In the genomic region with DNA sequence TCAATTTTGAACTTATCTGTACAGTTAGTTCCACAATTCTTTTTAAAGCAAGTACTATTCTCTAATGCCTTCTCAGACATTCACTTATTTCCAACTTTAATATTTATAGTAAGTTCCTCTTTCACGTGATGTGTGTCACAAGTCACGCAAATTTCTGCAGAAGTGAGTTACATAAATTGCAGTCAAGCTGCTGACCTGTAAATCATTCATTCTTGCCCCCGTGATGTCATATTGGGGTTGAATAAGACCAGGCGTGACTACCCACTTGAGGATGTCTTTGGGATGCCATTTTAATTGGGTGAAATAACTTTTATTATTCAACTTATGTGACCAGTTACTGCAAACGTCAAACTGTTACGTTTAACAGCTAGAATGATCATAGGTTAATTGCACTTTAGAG, we compare ENCODE assay signal across 1 cellular context.
TF ChIP-seq lines count a peak whose summit lies in the region.

No MANE protein-coding gene starts in this region.

TF ChIP-seq in GM12878, 131 proteins besides CTCF, POLR2A, EP300 and RAD21 (continued from another document):
- TF ChIP-seq, protein P1, sequence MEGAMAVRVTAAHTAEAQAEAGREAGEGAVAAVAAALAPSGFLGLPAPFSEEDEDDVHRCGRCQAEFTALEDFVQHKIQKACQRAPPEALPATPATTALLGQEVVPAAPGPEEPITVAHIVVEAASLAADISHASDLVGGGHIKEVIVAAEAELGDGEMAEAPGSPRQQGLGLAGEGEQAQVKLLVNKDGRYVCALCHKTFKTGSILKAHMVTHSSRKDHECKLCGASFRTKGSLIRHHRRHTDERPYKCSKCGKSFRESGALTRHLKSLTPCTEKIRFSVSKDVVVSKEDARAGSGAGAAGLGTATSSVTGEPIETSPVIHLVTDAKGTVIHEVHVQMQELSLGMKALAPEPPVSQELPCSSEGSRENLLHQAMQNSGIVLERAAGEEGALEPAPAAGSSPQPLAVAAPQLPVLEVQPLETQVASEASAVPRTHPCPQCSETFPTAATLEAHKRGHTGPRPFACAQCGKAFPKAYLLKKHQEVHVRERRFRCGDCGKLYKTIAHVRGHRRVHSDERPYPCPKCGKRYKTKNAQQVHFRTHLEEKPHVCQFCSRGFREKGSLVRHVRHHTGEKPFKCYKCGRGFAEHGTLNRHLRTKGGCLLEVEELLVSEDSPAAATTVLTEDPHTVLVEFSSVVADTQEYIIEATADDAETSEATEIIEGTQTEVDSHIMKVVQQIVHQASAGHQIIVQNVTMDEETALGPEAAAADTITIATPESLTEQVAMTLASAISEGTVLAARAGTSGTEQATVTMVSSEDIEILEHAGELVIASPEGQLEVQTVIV (IDR thresholded peaks at IDR 0.05; ENCODE audit: borderline replicate concordance, partially characterized antibody), result no peak
- no peak for TF ChIP-seq NBN (IDR thresholded peaks at IDR 0.05)
- TF ChIP-seq TCF7 (IDR thresholded peaks at IDR 0.05; ENCODE audit: borderline replicate concordance), result no peak
- no peak for TF ChIP-seq ZBTB11 (CRISPR knock-in tag; IDR thresholded peaks at IDR 0.05)
- no peak for TF ChIP-seq SMARCA5 (IDR thresholded peaks at IDR 0.05)
- TF ChIP-seq SKIL (IDR thresholded peaks at IDR 0.05; ENCODE audit: low read depth, poor library complexity, severe bottlenecking), result no peak
- TF ChIP-seq E2F4 (IDR thresholded peaks at IDR 0.05; ENCODE audit: low read depth, low read length), result no peak
- TF ChIP-seq SREBF2 (IDR thresholded peaks at IDR 0.05; ENCODE audit: low read length), result no peak
- TF ChIP-seq ZNF687 (IDR thresholded peaks at IDR 0.05), result no peak
- TF ChIP-seq, protein P2, sequence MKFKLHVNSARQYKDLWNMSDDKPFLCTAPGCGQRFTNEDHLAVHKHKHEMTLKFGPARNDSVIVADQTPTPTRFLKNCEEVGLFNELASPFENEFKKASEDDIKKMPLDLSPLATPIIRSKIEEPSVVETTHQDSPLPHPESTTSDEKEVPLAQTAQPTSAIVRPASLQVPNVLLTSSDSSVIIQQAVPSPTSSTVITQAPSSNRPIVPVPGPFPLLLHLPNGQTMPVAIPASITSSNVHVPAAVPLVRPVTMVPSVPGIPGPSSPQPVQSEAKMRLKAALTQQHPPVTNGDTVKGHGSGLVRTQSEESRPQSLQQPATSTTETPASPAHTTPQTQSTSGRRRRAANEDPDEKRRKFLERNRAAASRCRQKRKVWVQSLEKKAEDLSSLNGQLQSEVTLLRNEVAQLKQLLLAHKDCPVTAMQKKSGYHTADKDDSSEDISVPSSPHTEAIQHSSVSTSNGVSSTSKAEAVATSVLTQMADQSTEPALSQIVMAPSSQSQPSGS (IDR thresholded peaks at IDR 0.05; ENCODE audit: low read length), result no peak
- TF ChIP-seq IKZF2 (IDR thresholded peaks at IDR 0.05), result no peak
- no peak for TF ChIP-seq MAX (IDR thresholded peaks at IDR 0.05; ENCODE audit: low read depth, low read length)
- no peak for TF ChIP-seq DPF2 (IDR thresholded peaks at IDR 0.05)
